ENCODE assay signal across 11 cellular contexts in genomic region chr12:100940503-100940902, GRCh38.
"Had no signal": no experiment of that assay in that cellular context is flagged by ENCODE, and none has a peak within 500 bp of the region (broad histone marks: within the 10 kb centered on the region; RNA-seq: fewer than 3 reads in every experiment).

No MANE protein-coding gene starts in this region.

- H3K4me3 ChIP-seq: GM23248, GM23338, HAP-1 had no signal

- DNase-seq: GM23248, GOT3, H7, H9, HCEC 1CT, HFFc6 had no signal

- H3K27ac ChIP-seq: GM23248 had no signal

- H3K4me2 ChIP-seq: GM23338 had no signal

- H3K9ac ChIP-seq: GM23248 had no signal

- FAIRE-seq: H1, H54 had no signal

- H2AFZ ChIP-seq: GM23248, GM23338 had no signal

- ATAC-seq: GM23338, HCT116 had no signal

- H3K4me1 ChIP-seq: HAP-1 had no signal

- H3K9me3 ChIP-seq: HAP-1 had no signal

- H3K36me3 ChIP-seq: HAP-1 had no signal
